ENCODE assay signal across 13 cellular contexts in the genomic region with DNA sequence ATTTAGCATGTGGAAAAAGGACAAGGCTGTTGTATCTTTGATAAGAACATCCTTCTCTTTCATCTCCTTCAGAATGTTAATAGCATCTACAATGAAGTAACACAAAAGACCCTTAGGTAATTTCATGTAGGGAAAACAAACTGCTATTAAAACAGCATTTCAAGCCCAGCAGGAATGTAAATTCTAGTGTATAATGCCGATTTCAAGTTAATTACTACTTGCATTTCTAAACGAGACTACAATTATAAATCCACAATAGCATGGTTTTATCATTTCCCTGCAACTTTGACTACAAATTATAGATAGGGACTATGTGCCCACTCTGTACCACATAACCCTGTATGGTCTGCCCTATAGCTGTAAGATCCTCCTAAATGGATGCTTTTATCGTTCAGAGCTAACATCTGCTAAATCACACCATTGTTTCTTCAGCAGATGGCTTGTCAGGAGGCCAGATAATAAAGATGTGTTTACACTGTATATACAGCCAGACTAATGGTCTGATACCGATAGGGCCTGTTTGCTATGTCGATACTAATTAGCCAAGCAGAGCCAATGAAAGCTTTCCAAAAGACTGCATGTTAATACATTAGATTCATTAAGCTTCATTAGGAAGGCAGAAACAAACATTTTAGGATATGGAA. TPM values are rescaled to one million over a fixed set of nuclear protein-coding genes. Genes with fewer than 3 reads are reported as not detected.
DNase-seq lines count a peak whose midpoint lies in the region; FAIRE-seq and TF ChIP-seq lines count a peak whose summit lies in the region.
"Had no signal": no experiment of that assay in that cellular context is flagged by ENCODE, and none has a peak within 500 bp of the region (broad histone marks: within the 10 kb centered on the region; RNA-seq: fewer than 3 reads in every experiment).

No MANE protein-coding gene starts in this region.

- no peak for TF ChIP-seq POLR2A in H54 (IDR thresholded peaks at IDR 0.05; ENCODE audit: low read depth, low read length)

- in situ Hi-C loops in SK-MEL-5 (cut with HindIII; ENCODE audit: low pct_unique_long_range_greater_than_20kb, low sequenced_read_pairs): no loop called here

- peak; percentile 62 for FAIRE-seq in H54 (lab: Jason Lieb, UNC)

- DNase-seq in H54 (ENCODE audit: insufficient read length, low spot score): no peak
- DNase-seq in NCI-H146 treated with DMSO at 0.1 percent for 48 hours (lab: John Stamatoyannopoulos, UW; ENCODE audit: unreplicated experiment): peak; percentile 100
- DNase-seq in SK-MEL-5 (ENCODE audit: low read depth, low spot score): peak; percentile 98
- DNase-seq in pons (ENCODE audit: low spot score): peak; percentile 86
- DNase-seq in GDM1 (lab: John Stamatoyannopoulos, UW): no peak
- no peak for DNase-seq in epidermal melanocyte (ENCODE audit: insufficient read length, low spot score)
- DNase-seq in stimulated activated CD4-positive, alpha-beta T cell treated with anti-CD3 and anti-CD28 coated beads, Interleukin-2, amount 100 ng/mL, for 24 hours: no peak
- DNase-seq in effector CD4-positive, alpha-beta T cell: no peak
- DNase-seq: activated B cell treated with CpG ODN at 0.5 μM for 24 hours; activated naive CD8-positive, alpha-beta T cell treated with anti-CD3 and anti-CD28 coated beads, Interleukin-2, amount 10 ng/mL, durations not matched to agents 7 days and 5 days; cerebellar nuclear complex; MG63; stimulated activated CD4-positive, alpha-beta T cell treated with anti-CD3 and anti-CD28 coated beads, Interleukin-4, amount 100 ng/mL, for 1 hour had no signal

RNA-seq across cellular contexts. Expression of a gene that starts 51.9 kb away (rescaled TPM):
- total RNA-seq in SK-MEL-5 (2014; rRNA removed; shearing (Covaris generic)): 162 and 169 TPM in 2 replicates
- 157 and 164 TPM in 2 replicates for polyA plus RNA-seq in SK-MEL-5 (2015; cell fraction: cytosol; rRNA removed)
- polyA plus RNA-seq in SK-MEL-5 (2015; cell fraction: nucleus; rRNA removed): 152 and 166 TPM in 2 replicates

Comparison
In these comparisons a context has a peak if more than half of its experiments do, and no peak if none do; other contexts are left out.
1. DNase-seq: peak in NCI-H146 treated with DMSO at 0.1 percent for 48 hours (single experiment), SK-MEL-5 (single experiment) and pons (single experiment); none in H54 (single experiment), GDM1 (single experiment), epidermal melanocyte (single experiment), stimulated activated CD4-positive, alpha-beta T cell treated with anti-CD3 and anti-CD28 coated beads, Interleukin-2, amount 100 ng/mL, for 24 hours (0 of 2) and effector CD4-positive, alpha-beta T cell (single experiment).